In the genomic region with DNA sequence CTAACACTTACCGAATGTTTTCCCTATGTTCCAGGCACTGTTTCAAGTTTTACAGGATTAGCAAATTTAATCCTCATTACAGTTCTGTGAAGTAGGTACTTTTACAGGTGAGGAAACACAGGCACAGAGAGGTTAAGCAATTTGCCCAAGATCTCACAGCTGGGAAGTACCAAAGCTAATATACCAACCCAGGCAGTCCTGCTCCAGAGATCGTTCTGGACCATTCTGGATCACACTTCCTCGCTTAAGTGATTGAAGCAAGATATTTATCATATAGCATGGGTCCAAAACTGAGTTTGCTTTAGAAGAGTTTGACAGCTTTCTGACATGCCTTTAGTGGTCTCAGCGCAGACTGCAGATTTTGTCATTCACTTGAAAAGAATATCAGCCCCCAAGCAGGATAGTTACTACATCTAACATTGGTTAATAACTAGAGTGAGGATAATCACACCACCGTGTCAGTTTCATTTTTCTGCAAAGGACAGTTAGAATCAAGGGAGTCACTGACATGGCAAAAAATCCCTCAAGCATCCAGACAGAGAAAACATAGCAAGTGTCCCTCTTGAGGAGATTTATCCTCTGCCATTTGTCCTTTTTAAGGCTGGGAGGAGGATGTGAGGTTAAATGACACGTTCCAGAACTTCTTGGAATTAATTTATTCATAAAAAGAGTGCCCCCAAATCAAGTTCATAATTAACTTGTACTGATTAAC, we compare ENCODE assay signal across 13 cellular contexts. TPM values are rescaled to one million over a fixed set of nuclear protein-coding genes. Genes with fewer than 3 reads are reported as not detected.
A peak's percentile ranks its signal among the peaks of the same experiment; 100 is the strongest.
DNase-seq lines count a peak whose midpoint lies in the region; ATAC-seq, FAIRE-seq and TF ChIP-seq lines count a peak whose summit lies in the region.
"Had no signal": no experiment of that assay in that cellular context is flagged by ENCODE, and none has a peak within 500 bp of the region (broad histone marks: within the 10 kb centered on the region; RNA-seq: fewer than 3 reads in every experiment).

No MANE protein-coding gene starts in this region.

- TF ChIP-seq CTCF in AG04450 (IDR thresholded peaks at IDR 0.05; ENCODE audit: low read depth, low read length) (no peak), GM23338 (conservative IDR thresholded peaks at IDR 0.05; ENCODE audit: low read depth in 2 of 2) (no peak), astrocyte (IDR thresholded peaks at IDR 0.05; ENCODE audit: insufficient read depth, low read depth, low read length) (no peak)

- H3K36me3 ChIP-seq in GM23338 (ENCODE audit: insufficient read depth) (no peaks in the 10 kb centered on the region), astrocyte (ENCODE audit: insufficient read depth, low read length) (no peaks in the 10 kb centered on the region)
- peaks cover 0 to 4% (median 0%) of the 10 kb centered on the region in 3 experiments for H3K36me3 ChIP-seq in naive thymus-derived CD4-positive, alpha-beta T cell (ENCODE audit: control insufficient read depth in 2 of 3, insufficient read depth in 3 of 3, low read length in 3 of 3)
- H3K36me3 ChIP-seq: HAP-1 had no signal

- no peaks in the 10 kb centered on the region for H3K27me3 ChIP-seq in AG04450 (ENCODE audit: control insufficient read depth, insufficient read depth, low read length)
- H3K27me3 ChIP-seq in GM23338 (ENCODE audit: insufficient read depth): peaks cover 54% of the 10 kb centered on the region
- H3K27me3 ChIP-seq in astrocyte (ENCODE audit: insufficient read depth, low read length): no peaks in the 10 kb centered on the region
- H3K27me3 ChIP-seq in naive thymus-derived CD4-positive, alpha-beta T cell (ENCODE audit: control insufficient read depth in 2 of 2, insufficient read depth in 2 of 2, low read length in 2 of 2): no peaks in the 10 kb centered on the region

- FAIRE-seq in astrocyte (lab: Jason Lieb, UNC): no peak
- FAIRE-seq: GM18507 had no signal

- H3K9ac ChIP-seq in astrocyte (ENCODE audit: low read length): peak overlapping the region; percentile 88

- CTCF ChIA-PET in AG04450 (lab: Charles Lee): interaction anchor here (1.1 to 2.4 kb wide), 3 partner anchors 621 to 712 kb away, joined by 3 to 17 read pairs (median 5); no protein-coding TSS in a partner anchor
- CTCF ChIA-PET in naive thymus-derived CD4-positive, alpha-beta T cell (lab: Charles Lee): interaction anchor here (0.7 to 1.7 kb wide), 2 partner anchors 11 to 708 kb away, joined by 3 to 6 read pairs; no protein-coding TSS in a partner anchor

- H3K4me3 Mint-ChIP-seq in GM23338 (peak overlapping the region; percentile 19; the same call in 1 of the 3 replicates), astrocyte (ENCODE audit: unreplicated experiment) (no peak overlapping the region)
- H3K4me3 Mint-ChIP-seq in naive thymus-derived CD4-positive, alpha-beta T cell: peak overlapping the region; percentile 48 to 94 (median 74)
- no peak overlapping the region for H3K4me3 Mint-ChIP-seq in stimulated activated effector memory CD8-positive, alpha-beta T cell treated with anti-CD3 and anti-CD28 coated beads, Interleukin-12 subunit alpha, Interleukin-12 subunit beta, amount 100 ng/mL, for 72 hours
- H3K4me3 Mint-ChIP-seq: mesothelial cell of epicardium had no signal

- H3K27ac Mint-ChIP-seq in GM23338 (no peak overlapping the region), astrocyte (ENCODE audit: unreplicated experiment) (no peak overlapping the region)
- peak overlapping the region in 5 of 9 donors; percentile 24 to 80 (median 61) for H3K27ac Mint-ChIP-seq in naive thymus-derived CD4-positive, alpha-beta T cell
- no peak overlapping the region for H3K27ac Mint-ChIP-seq in stimulated activated effector memory CD8-positive, alpha-beta T cell treated with anti-CD3 and anti-CD28 coated beads, Interleukin-12 subunit alpha, Interleukin-12 subunit beta, amount 100 ng/mL, for 72 hours
- H3K27ac Mint-ChIP-seq: mesothelial cell of epicardium had no signal

- H3K27ac ChIP-seq in AG04450 (ENCODE audit: low read depth, low read length) (no peak overlapping the region), GM23338 (ENCODE audit: low read depth) (no peak overlapping the region), astrocyte (ENCODE audit: low read depth, low read length) (peak overlapping the region; percentile 12)
- H3K27ac ChIP-seq in naive thymus-derived CD4-positive, alpha-beta T cell (ENCODE audit: low read depth, low read length): no peak overlapping the region

- H3K9me3 Mint-ChIP-seq in GM23338 (no peaks in the 10 kb centered on the region), astrocyte (ENCODE audit: unreplicated experiment) (no peaks in the 10 kb centered on the region)
- H3K9me3 Mint-ChIP-seq in naive thymus-derived CD4-positive, alpha-beta T cell: no peaks in the 10 kb centered on the region
- H3K9me3 Mint-ChIP-seq in stimulated activated effector memory CD8-positive, alpha-beta T cell treated with anti-CD3 and anti-CD28 coated beads, Interleukin-12 subunit alpha, Interleukin-12 subunit beta, amount 100 ng/mL, for 72 hours: no peaks in the 10 kb centered on the region
- H3K9me3 Mint-ChIP-seq: mesothelial cell of epicardium had no signal

- POLR2A ChIA-PET in AG04450 (lab: Yijun Ruan, JAX): no interaction called here
- POLR2A ChIA-PET in naive thymus-derived CD4-positive, alpha-beta T cell (lab: Charles Lee): interaction anchor here (0.7 to 1.0 kb wide), 3 partner anchors 105 to 222 kb away, joined by 3 to 6 read pairs (median 3); no protein-coding TSS in a partner anchor

- H3K4me1 Mint-ChIP-seq in GM23338: peaks cover 58% of the 10 kb centered on the region
- H3K4me1 Mint-ChIP-seq in astrocyte (ENCODE audit: low read depth, unreplicated experiment): peaks cover 28% of the 10 kb centered on the region
- H3K4me1 Mint-ChIP-seq in naive thymus-derived CD4-positive, alpha-beta T cell: peaks cover 33 to 68% (median 63%) of the 10 kb centered on the region in 7 donors
- H3K4me1 Mint-ChIP-seq in stimulated activated effector memory CD8-positive, alpha-beta T cell treated with anti-CD3 and anti-CD28 coated beads, Interleukin-12 subunit alpha, Interleukin-12 subunit beta, amount 100 ng/mL, for 72 hours: peaks cover 56% of the 10 kb centered on the region

- H3K9me2 ChIP-seq in GM23338 (ENCODE audit: insufficient read depth): no peaks in the 10 kb centered on the region

- H3K9me3 ChIP-seq in AG04450 (ENCODE audit: control insufficient read depth, insufficient read depth, low read length) (no peaks in the 10 kb centered on the region; the same call in 1 of the 2 replicates), astrocyte (ENCODE audit: insufficient read depth, low read depth, low read length) (no peaks in the 10 kb centered on the region)
- no peaks in the 10 kb centered on the region for H3K9me3 ChIP-seq in naive thymus-derived CD4-positive, alpha-beta T cell (ENCODE audit: control insufficient read depth in 2 of 3, low read length in 3 of 3)
- H3K9me3 ChIP-seq: HAP-1 had no signal

- DNase-seq in AG04450 (ENCODE audit: low read depth, low spot score) (no peak), GM23338 (ENCODE audit: low spot score) (no peak), astrocyte (ENCODE audit: low read depth) (no peak), NCI-H2227 treated with DMSO at 0.1 percent for 48 hours (lab: John Stamatoyannopoulos, UW) (no peak)
- DNase-seq in naive thymus-derived CD4-positive, alpha-beta T cell: no peak
- DNase-seq in stimulated activated effector memory CD8-positive, alpha-beta T cell treated with anti-CD3 and anti-CD28 coated beads, Interleukin-12 subunit alpha, Interleukin-12 subunit beta, amount 100 ng/mL, for 72 hours (ENCODE audit: low spot score in 2 of 2): no peak
- DNase-seq in stimulated activated CD4-positive, alpha-beta T cell treated with anti-CD3 and anti-CD28 coated beads, Interleukin-1b, Interleukin-23, amount 100 ng/mL, for 48 hours: no peak
- DNase-seq: GDM1, Right ventricle myocardium superior had no signal

- H3K27me3 Mint-ChIP-seq in GM23338 (ENCODE audit: insufficient read depth, low read depth, poor library complexity): peaks cover 36% of the 10 kb centered on the region
- H3K27me3 Mint-ChIP-seq in astrocyte (ENCODE audit: low read depth, unreplicated experiment): peaks cover 15% of the 10 kb centered on the region
- peaks cover 0 to 3% (median 0%) of the 10 kb centered on the region in 5 donors for H3K27me3 Mint-ChIP-seq in naive thymus-derived CD4-positive, alpha-beta T cell

- H3F3A ChIP-seq in GM23338 (replicated peaks; ENCODE audit: low read depth): peaks cover 4% of the 10 kb centered on the region; the same call in 1 of the 2 replicates

- H3K4me1 ChIP-seq in GM23338 (ENCODE audit: insufficient read depth) (peaks cover 65% of the 10 kb centered on the region), astrocyte (ENCODE audit: insufficient read depth, low read length) (peaks cover 52% of the 10 kb centered on the region)
- peaks cover 36 to 44% of the 10 kb centered on the region in 2 donors for H3K4me1 ChIP-seq in naive thymus-derived CD4-positive, alpha-beta T cell (ENCODE audit: control insufficient read depth in 2 of 2, insufficient read depth in 2 of 2, low read length in 2 of 2)
- H3K4me1 ChIP-seq: HAP-1 had no signal

- peak overlapping the region; percentile 92 for H3K4me2 ChIP-seq in GM23338
- H3K4me2 ChIP-seq in astrocyte (ENCODE audit: low read length): peak overlapping the region; percentile 90

- H2AFZ ChIP-seq in GM23338: no peak overlapping the region
- H2AFZ ChIP-seq in astrocyte (ENCODE audit: low read depth, low read length): no peak overlapping the region

- H3K36me3 Mint-ChIP-seq in GM23338 (ENCODE audit: low read depth) (no peaks in the 10 kb centered on the region), astrocyte (ENCODE audit: low read depth, unreplicated experiment) (peaks cover 2% of the 10 kb centered on the region)
- peaks cover 0 to 22% (median 6%) of the 10 kb centered on the region in 5 donors for H3K36me3 Mint-ChIP-seq in naive thymus-derived CD4-positive, alpha-beta T cell
- peaks cover 6% of the 10 kb centered on the region for H3K36me3 Mint-ChIP-seq in stimulated activated effector memory CD8-positive, alpha-beta T cell treated with anti-CD3 and anti-CD28 coated beads, Interleukin-12 subunit alpha, Interleukin-12 subunit beta, amount 100 ng/mL, for 72 hours
- H3K36me3 Mint-ChIP-seq: mesothelial cell of epicardium had no signal

- peak overlapping the region; percentile 10; the same call in 1 of the 2 replicates for H3K4me3 ChIP-seq in AG04450 (ENCODE audit: low read depth, low read length)
- H3K4me3 ChIP-seq in GM23338: 0 out of 2 replicates have a peak overlapping the region, but pooled peaks have one; percentile 13
- peak overlapping the region; percentile 91 for H3K4me3 ChIP-seq in astrocyte (ENCODE audit: insufficient read depth, low read depth, low read length)
- no peak overlapping the region for H3K4me3 ChIP-seq in naive thymus-derived CD4-positive, alpha-beta T cell (ENCODE audit: low read length)
- H3K4me3 ChIP-seq: HAP-1 had no signal

- peaks cover 66% of the 10 kb centered on the region for H3K79me2 ChIP-seq in GM23338 (replicated peaks; ENCODE audit: insufficient read depth)
- peaks cover 92% of the 10 kb centered on the region for H3K79me2 ChIP-seq in astrocyte (ENCODE audit: insufficient read depth, low read length)

- intact Hi-C loops in naive thymus-derived CD4-positive, alpha-beta T cell (cut with micrococcal nuclease): loop anchor here (10.0 kb wide), 3 partner anchors 971 to 1909 kb away; partner anchors contain the start of genes NCOR1 (in 1 of the 2) and PIGL (in 1 of the 2)

- ATAC-seq in GM23338 (no peak), HG02870 (IDR thresholded peaks at IDR 0.05; ENCODE audit: unreplicated experiment) (no peak)
- ATAC-seq in naive thymus-derived CD4-positive, alpha-beta T cell: no peak
- ATAC-seq in stimulated activated effector memory CD8-positive, alpha-beta T cell treated with anti-CD3 and anti-CD28 coated beads, Interleukin-12 subunit alpha, Interleukin-12 subunit beta, amount 100 ng/mL, for 72 hours: no peak

- H4K20me1 ChIP-seq in GM23338 (replicated peaks; ENCODE audit: insufficient read depth) (peaks cover 16% of the 10 kb centered on the region; the same call in 1 of the 2 replicates), astrocyte (ENCODE audit: insufficient read depth, low read length) (peaks cover 57% of the 10 kb centered on the region)

RNA-seq across cellular contexts. Expression of gene HS3ST3B1, which starts 5.1 kb away (rescaled TPM):
- polyA plus RNA-seq in AG04450 (2011; rRNA removed): 9.6 and 10.3 TPM in 2 replicates
- polyA minus RNA-seq in AG04450 (2011; rRNA and poly(A)+ RNA removed): 23.7 and 27.6 TPM in 2 replicates
- 17.7 and 20.6 TPM in 2 replicates for total RNA-seq in GM23338 (2014; rRNA removed; shearing (Covaris generic))
- polyA plus RNA-seq in GM23338 (2016; fragmentation: Nextera tagmentation; extraction: Ambion mirVana): 6.0 and 8.1 TPM in 2 replicates
- 8.7 and 8.9 TPM in 2 replicates for total RNA-seq in astrocyte
- 10 to 100 TPM; 11.7 to 40.7 (median 30.8) TPM for total RNA-seq in naive thymus-derived CD4-positive, alpha-beta T cell
- 10 to 100 TPM in 1 of 2 donors, 1 to 10 TPM in 1; 7.9 to 12.2 TPM for polyA plus RNA-seq in naive thymus-derived CD4-positive, alpha-beta T cell

Comparison
In these comparisons a context has a peak if more than half of its experiments do, and no peak if none do; other contexts are left out.
1. H3K27ac Mint-ChIP-seq: peak in naive thymus-derived CD4-positive, alpha-beta T cell (5 of 9); none in GM23338 (single experiment), astrocyte (single experiment) and stimulated activated effector memory CD8-positive, alpha-beta T cell treated with anti-CD3 and anti-CD28 coated beads, Interleukin-12 subunit alpha, Interleukin-12 subunit beta, amount 100 ng/mL, for 72 hours (single experiment).
2. H3K4me3 Mint-ChIP-seq: peak in GM23338 (single experiment) and naive thymus-derived CD4-positive, alpha-beta T cell (10 of 10); none in astrocyte (single experiment) and stimulated activated effector memory CD8-positive, alpha-beta T cell treated with anti-CD3 and anti-CD28 coated beads, Interleukin-12 subunit alpha, Interleukin-12 subunit beta, amount 100 ng/mL, for 72 hours (single experiment).